In the genomic region with DNA sequence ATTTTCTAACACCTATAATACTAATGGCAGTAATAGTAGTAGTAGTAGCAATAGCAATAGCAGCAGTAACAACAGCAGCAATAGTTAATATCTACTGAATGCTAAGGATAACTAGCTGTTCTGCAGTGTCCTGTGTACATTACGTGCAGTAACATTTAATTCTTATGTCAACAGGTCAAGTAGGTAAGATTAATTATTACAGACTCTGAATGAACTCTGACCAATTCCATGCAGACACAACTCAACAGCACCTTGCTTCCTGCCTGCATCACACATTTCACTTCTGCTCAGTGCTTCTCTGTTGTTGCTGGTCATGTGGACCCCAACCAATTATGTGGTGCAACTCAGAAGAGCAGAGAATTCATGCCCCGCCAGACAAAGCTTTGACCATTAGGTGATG, we compare ENCODE assay signal across 16 cellular contexts. TPM values are rescaled to one million over a fixed set of nuclear protein-coding genes. Genes with fewer than 3 reads are reported as not detected.
DNase-seq lines count a peak whose midpoint lies in the region; ATAC-seq and TF ChIP-seq lines count a peak whose summit lies in the region.
"Had no signal": no experiment of that assay in that cellular context is flagged by ENCODE, and none has a peak within 500 bp of the region (broad histone marks: within the 10 kb centered on the region; RNA-seq: fewer than 3 reads in every experiment).

No MANE protein-coding gene starts in this region.

- no peak overlapping the region for H3K27ac Mint-ChIP-seq in stimulated activated naive CD8-positive, alpha-beta T cell treated with anti-CD3 and anti-CD28 coated beads, Interleukin-15, amount 100 ng/mL, for 72 hours
- H3K27ac Mint-ChIP-seq: CD4-positive, alpha-beta memory T cell; HFFc6 had no signal

- no peaks in the 10 kb centered on the region for H3K4me1 Mint-ChIP-seq in stimulated activated naive CD8-positive, alpha-beta T cell treated with anti-CD3 and anti-CD28 coated beads, Interleukin-15, amount 100 ng/mL, for 72 hours
- H3K4me1 Mint-ChIP-seq: CD4-positive, alpha-beta memory T cell had no signal

- no peaks in the 10 kb centered on the region for H3K9me3 Mint-ChIP-seq in stimulated activated naive CD8-positive, alpha-beta T cell treated with anti-CD3 and anti-CD28 coated beads, Interleukin-15, amount 100 ng/mL, for 72 hours

- TF ChIP-seq CTCF in hepatocyte (IDR thresholded peaks at IDR 0.05; ENCODE audit: poor library complexity) (no peak), right lobe of liver (IDR thresholded peaks at IDR 0.05) (no peak), mammary epithelial cell (conservative IDR thresholded peaks at IDR 0.05 in 1 of 2, IDR thresholded peaks at IDR 0.05 in 1 of 2; ENCODE audit: extremely low read depth in 1 of 2, insufficient read depth in 1 of 2, low read depth in 1 of 2, low read length in 2 of 2) (no peak)

- CTCF ChIA-PET in mammary epithelial cell (lab: Charles Lee; ENCODE audit: low non-redundant PET): no interaction called here

- TF ChIP-seq POLR2A in right lobe of liver (IDR thresholded peaks at IDR 0.05): no peak

- BruUV-seq in mammary epithelial cell (replicated peaks; lab: Mats Ljungman, UMichigan): no TSS peak

- no peak overlapping the region for H3K4me3 ChIP-seq in hepatocyte
- no peak overlapping the region for H3K4me3 ChIP-seq in right lobe of liver
- no peak overlapping the region for H3K4me3 ChIP-seq in mammary epithelial cell (replicated peaks in 1 of 3; ENCODE audit: insufficient read depth in 1 of 3, low read depth in 2 of 3, low read length in 3 of 3)
- H3K4me3 ChIP-seq: A549, K562 had no signal

- dilution Hi-C loops in mammary epithelial cell (cut with HindIII; ENCODE audit: low sequenced_read_pairs): loop anchor here (25.0 kb wide), 1 partner anchor 181 kb away; no protein-coding TSS in a partner anchor

- H3K4me2 ChIP-seq in hepatocyte: peak overlapping the region; percentile 50
- H3K4me2 ChIP-seq in mammary epithelial cell (ENCODE audit: insufficient read depth, low read depth, low read length): no peak overlapping the region
- H3K4me2 ChIP-seq: A549 had no signal

- H3K9me2 ChIP-seq in hepatocyte (replicated peaks; ENCODE audit: insufficient read depth): no peaks in the 10 kb centered on the region

- ATAC-seq in right lobe of liver: peak; percentile 52 to 78 (median 77)
- no peak for ATAC-seq in stimulated activated naive CD8-positive, alpha-beta T cell treated with anti-CD3 and anti-CD28 coated beads, Interleukin-15, amount 100 ng/mL, for 72 hours
- ATAC-seq: A549, K562 had no signal

- no peaks in the 10 kb centered on the region for H3K9me3 ChIP-seq in hepatocyte (ENCODE audit: low read depth)
- H3K9me3 ChIP-seq in right lobe of liver: no peaks in the 10 kb centered on the region
- no peaks in the 10 kb centered on the region for H3K9me3 ChIP-seq in mammary epithelial cell (replicated peaks; ENCODE audit: insufficient read depth, low read length)
- H3K9me3 ChIP-seq: A549, BE2C had no signal

- no peaks in the 10 kb centered on the region for H3K27me3 Mint-ChIP-seq in stimulated activated naive CD8-positive, alpha-beta T cell treated with anti-CD3 and anti-CD28 coated beads, Interleukin-15, amount 100 ng/mL, for 72 hours

- intact Hi-C loops in right lobe of liver (cut with DNase I): no loop called here
- intact Hi-C loops in mammary epithelial cell (cut with micrococcal nuclease): no loop called here

- no peak overlapping the region for H3K9ac ChIP-seq in mammary epithelial cell (ENCODE audit: insufficient read depth, low read length)

- peak overlapping the region; percentile 47 for H3K27ac ChIP-seq in hepatocyte
- H3K27ac ChIP-seq in right lobe of liver: no peak overlapping the region
- H3K27ac ChIP-seq in mammary epithelial cell (ENCODE audit: insufficient read depth, low read depth, low read length): no peak overlapping the region
- H3K27ac ChIP-seq: A549, C4-2B had no signal

- H4K20me1 ChIP-seq in hepatocyte (ENCODE audit: insufficient read depth, poor library complexity, severe bottlenecking): no peaks in the 10 kb centered on the region
- H4K20me1 ChIP-seq in mammary epithelial cell (ENCODE audit: insufficient read depth, low read length): no peaks in the 10 kb centered on the region

- WGBS in hepatocyte (ENCODE audit: low lambda C conversion rate, missing lambda C conversion rate): 79% methylated on average over 2 of the region's 2 CpGs
- WGBS in right lobe of liver (ENCODE audit: insufficient coverage, low coverage, low lambda C conversion rate, missing lambda C conversion rate): 25% methylated on average over 1 of the region's 2 CpGs
- 74% methylated on average over 2 of the region's 2 CpGs for WGBS in mammary epithelial cell (ENCODE audit: low coverage, missing lambda C conversion rate)

- no peaks in the 10 kb centered on the region for H3K36me3 ChIP-seq in hepatocyte (replicated peaks; ENCODE audit: insufficient read depth, low read depth)
- H3K36me3 ChIP-seq in right lobe of liver: no peaks in the 10 kb centered on the region
- H3K36me3 ChIP-seq in mammary epithelial cell (ENCODE audit: insufficient read depth, low read length): no peaks in the 10 kb centered on the region
- H3K36me3 ChIP-seq: BE2C had no signal

- H3K4me1 ChIP-seq in hepatocyte (ENCODE audit: insufficient read depth) (peaks cover 10% of the 10 kb centered on the region), right lobe of liver (no peaks in the 10 kb centered on the region), mammary epithelial cell (ENCODE audit: insufficient read depth, low read length) (no peaks in the 10 kb centered on the region)
- H3K4me1 ChIP-seq: A549, BE2C had no signal

- H2AFZ ChIP-seq in hepatocyte (no peak overlapping the region), mammary epithelial cell (ENCODE audit: low read depth, low read length) (no peak overlapping the region)

- DNase-seq in DMS53 treated with DMSO at 0.1 percent for 48 hours (lab: John Stamatoyannopoulos, UW; ENCODE audit: unreplicated experiment): peak; percentile 22
- DNase-seq in hepatocyte (ENCODE audit: low spot score): peak; percentile 10
- no peak for DNase-seq in right lobe of liver
- DNase-seq in NCI-H1105 treated with DMSO at 0.1 percent for 48 hours (lab: John Stamatoyannopoulos, UW): no peak
- no peak for DNase-seq in activated naive CD4-positive, alpha-beta T cell treated with Interleukin-2 at 50 U/mL for 16 hours
- DNase-seq in mammary epithelial cell: no peak
- DNase-seq in stimulated activated naive CD8-positive, alpha-beta T cell treated with anti-CD3 and anti-CD28 coated beads, Interleukin-15, amount 100 ng/mL, for 72 hours: no peak
- DNase-seq: BE2C; CD4-positive, alpha-beta memory T cell; DND-41; GDM1; HCEC 1CT; HFFc6 had no signal

- H3K79me2 ChIP-seq in hepatocyte: no peaks in the 10 kb centered on the region
- H3K79me2 ChIP-seq in mammary epithelial cell (ENCODE audit: insufficient read depth, low read length): no peaks in the 10 kb centered on the region

- no peaks in the 10 kb centered on the region for H3K27me3 ChIP-seq in hepatocyte
- H3K27me3 ChIP-seq in right lobe of liver: no peaks in the 10 kb centered on the region
- no peaks in the 10 kb centered on the region for H3K27me3 ChIP-seq in mammary epithelial cell (ENCODE audit: insufficient read depth, low read length)
- H3K27me3 ChIP-seq: BE2C had no signal

- H3K4me3 Mint-ChIP-seq in stimulated activated naive CD8-positive, alpha-beta T cell treated with anti-CD3 and anti-CD28 coated beads, Interleukin-15, amount 100 ng/mL, for 72 hours: no peak overlapping the region
- H3K4me3 Mint-ChIP-seq: CD4-positive, alpha-beta memory T cell; HFFc6 had no signal

- in situ Hi-C loops in mammary epithelial cell (cut with MboI; ENCODE audit: low sequenced_read_pairs in 2 of 2): no loop called here

RNA-seq across cellular contexts. Expression of gene ARHGEF26, which starts 39.9 kb away (rescaled TPM):
- total RNA-seq in hepatocyte: 17.1 and 20.9 TPM in 2 replicates
- 13.6 and 18.6 TPM in 2 replicates for polyA plus RNA-seq in hepatocyte
- 10 to 100 TPM in 5 of 6 experiments, 1 to 10 TPM in 1; 8.7 to 42.3 (median 24.5) TPM for total RNA-seq in right lobe of liver
- total RNA-seq in mammary epithelial cell: 10 to 100 TPM in 1 of 2 donors, 1 to 10 TPM in 1; 2.7 to 12.2 TPM
- 1.2 TPM for polyA plus RNA-seq in mammary epithelial cell
- polyA minus RNA-seq in mammary epithelial cell: not detected

Comparison
In these comparisons a context has a peak if more than half of its experiments do, and no peak if none do; other contexts are left out.
1. DNase-seq: peak in DMS53 treated with DMSO at 0.1 percent for 48 hours (single experiment) and hepatocyte (single experiment); none in right lobe of liver (0 of 3), NCI-H1105 treated with DMSO at 0.1 percent for 48 hours (single experiment), activated naive CD4-positive, alpha-beta T cell treated with Interleukin-2 at 50 U/mL for 16 hours (single experiment), mammary epithelial cell (single experiment) and stimulated activated naive CD8-positive, alpha-beta T cell treated with anti-CD3 and anti-CD28 coated beads, Interleukin-15, amount 100 ng/mL, for 72 hours (0 of 2).